In genomic region chr5:172716796-172717313, GRCh38 we compare ENCODE assay signal across 8 cellular contexts. TPM values are rescaled to one million over a fixed set of nuclear protein-coding genes. Genes with fewer than 3 reads are reported as not detected.
A peak's percentile ranks its signal among the peaks of the same experiment; 100 is the strongest.
DNase-seq lines count a peak whose midpoint lies in the region; ATAC-seq and TF ChIP-seq lines count a peak whose summit lies in the region.

No MANE protein-coding gene starts in this region.

- H3K4me2 ChIP-seq in KMS-11: no peak overlapping the region; the same call in 1 of the 2 replicates

- WGBS in suprapubic skin: 5% methylated on average over 20 of the region's 20 CpGs

- H3K4me1 ChIP-seq in KMS-11 (ENCODE audit: low read depth, poor library complexity, severe bottlenecking): peaks cover 3% of the 10 kb centered on the region
- H3K4me1 ChIP-seq in SJCRH30: peaks cover 20% of the 10 kb centered on the region
- peaks cover 62% of the 10 kb centered on the region for H3K4me1 ChIP-seq in suprapubic skin

- H3K4me3 ChIP-seq in KMS-11 (IDR thresholded peaks at IDR 0.05; ENCODE audit: insufficient read depth, low read depth, low read length) (no peak overlapping the region), SJCRH30 (no peak overlapping the region), suprapubic skin (peak overlapping the region; percentile 10)

- no peak overlapping the region for H3K4me3 Mint-ChIP-seq in osteocyte (ENCODE audit: unreplicated experiment)

- peak; percentile 80 for TF ChIP-seq CTCF in GM10266 (IDR thresholded peaks at IDR 0.05; ENCODE audit: control insufficient read depth, insufficient read depth, low read depth, missing control alignments)
- peak; percentile 74 for TF ChIP-seq CTCF in KMS-11 (conservative IDR thresholded peaks at IDR 0.05; ENCODE audit: low read depth, low read length)
- peak; percentile 89 for TF ChIP-seq CTCF in osteocyte (IDR thresholded peaks at IDR 0.05)
- TF ChIP-seq CTCF in suprapubic skin (IDR thresholded peaks at IDR 0.05): peak; percentile 79 to 87

- H3K9me3 ChIP-seq in SJCRH30 (replicated peaks): no peaks in the 10 kb centered on the region
- H3K9me3 ChIP-seq in suprapubic skin: no peaks in the 10 kb centered on the region

- H3K27me3 ChIP-seq in KMS-11 (ENCODE audit: insufficient read depth, low read depth): no peaks in the 10 kb centered on the region
- peaks cover 5% of the 10 kb centered on the region; the same call in 1 of the 2 replicates for H3K27me3 ChIP-seq in SJCRH30
- no peaks in the 10 kb centered on the region for H3K27me3 ChIP-seq in suprapubic skin

- H3K27me3 Mint-ChIP-seq in osteocyte (ENCODE audit: unreplicated experiment): no peaks in the 10 kb centered on the region

- ATAC-seq in GM18517 (IDR thresholded peaks at IDR 0.05; ENCODE audit: unreplicated experiment): no peak

- H3K27ac ChIP-seq in KMS-11: no peak overlapping the region
- no peak overlapping the region for H3K27ac ChIP-seq in SJCRH30
- H3K27ac ChIP-seq in suprapubic skin: peak overlapping the region; percentile 78

- peak overlapping the region; percentile 78; the same call in 1 of the 2 replicates for H2AFZ ChIP-seq in KMS-11 (ENCODE audit: low read depth)

- H3K9me3 Mint-ChIP-seq in osteocyte (ENCODE audit: unreplicated experiment): no peaks in the 10 kb centered on the region

- peak; percentile 72 for DNase-seq in GM10266 (ENCODE audit: extremely low spot score)
- peak; percentile 77 to 92 for DNase-seq in SJCRH30
- DNase-seq in activated gamma-delta T cell treated with anti-CD3 and anti-CD28 coated beads, Interleukin-2, amount 50 U/mL, for 16 hours (ENCODE audit: low read depth): peak; percentile 75
- peak; percentile 74 for DNase-seq in germinal center (ENCODE audit: low spot score)
- peak; percentile 95 for DNase-seq in osteocyte (ENCODE audit: extremely low spot score, unreplicated experiment)
- DNase-seq in suprapubic skin (ENCODE audit: low spot score in 2 of 2): peak; percentile 93 to 94

- H3K36me3 Mint-ChIP-seq in osteocyte (ENCODE audit: unreplicated experiment): no peaks in the 10 kb centered on the region

- no peaks in the 10 kb centered on the region for H3K79me2 ChIP-seq in KMS-11 (ENCODE audit: insufficient read depth, low read depth)

- no peak for TF ChIP-seq POLR2A in suprapubic skin (IDR thresholded peaks at IDR 0.05)

- peak; percentile 24 for TF ChIP-seq EP300 in suprapubic skin (IDR thresholded peaks at IDR 0.05)

- no peaks in the 10 kb centered on the region for H4K20me1 ChIP-seq in KMS-11 (ENCODE audit: insufficient read depth)

- H3K9ac ChIP-seq in KMS-11: peak overlapping the region; percentile 23; the same call in 1 of the 2 replicates

- H3K36me3 ChIP-seq in KMS-11 (ENCODE audit: insufficient read depth): no peaks in the 10 kb centered on the region
- H3K36me3 ChIP-seq in SJCRH30: no peaks in the 10 kb centered on the region
- H3K36me3 ChIP-seq in suprapubic skin: no peaks in the 10 kb centered on the region

- peak overlapping the region; percentile 76 for H3K27ac Mint-ChIP-seq in osteocyte (ENCODE audit: unreplicated experiment)

- H3K4me1 Mint-ChIP-seq in osteocyte (ENCODE audit: unreplicated experiment): peaks cover 30% of the 10 kb centered on the region

RNA-seq across cellular contexts. Expression of gene DUSP1, which starts 54.1 kb away (rescaled TPM):
- 18.1 and 19.4 TPM in 2 replicates for total RNA-seq in SJCRH30 (2014; rRNA removed; shearing (Covaris generic))
- total RNA-seq in osteocyte (201 and 250 TPM in 2 replicates), suprapubic skin (1,000 to 10,000 TPM; 1,246 to 2,948 (median 1,762) TPM)
